8 cellular contexts compared by ENCODE assay signal in the genomic region with DNA sequence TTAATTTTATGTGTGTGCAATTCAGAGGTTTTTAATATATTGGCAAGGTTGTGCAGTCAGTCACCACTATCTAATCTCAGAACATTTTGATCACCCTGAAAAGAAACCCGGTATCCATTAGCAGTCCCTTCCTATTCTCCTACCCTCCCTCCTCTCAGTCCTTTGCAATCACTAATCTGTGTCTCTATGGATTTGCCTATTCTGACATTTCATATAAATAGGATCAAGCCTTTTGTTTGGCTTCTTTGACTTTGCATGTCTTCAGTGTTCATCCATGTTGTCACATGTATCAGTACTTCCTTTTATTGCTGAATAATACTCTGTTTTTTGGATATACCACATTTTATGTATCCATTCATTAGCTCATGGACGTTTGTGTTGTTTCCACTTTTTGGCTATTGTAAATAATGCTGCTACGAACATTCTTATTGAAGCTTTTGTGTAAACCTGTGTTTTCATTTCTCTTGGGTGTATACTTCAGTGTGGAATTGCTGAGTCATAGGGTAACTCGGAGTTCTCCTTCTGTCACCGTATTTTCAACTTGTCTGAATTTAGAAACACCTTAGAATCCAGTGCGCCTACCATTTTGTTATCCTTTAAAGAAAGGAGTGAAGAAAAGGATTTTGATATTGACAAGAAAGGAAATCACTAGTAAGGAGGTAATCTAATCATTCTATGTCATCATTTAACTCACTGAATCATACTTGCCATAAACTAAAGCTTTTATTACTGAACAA. TPM values are rescaled to one million over a fixed set of nuclear protein-coding genes. Genes with fewer than 3 reads are reported as not detected.
DNase-seq lines count a peak whose midpoint lies in the region; ATAC-seq and TF ChIP-seq lines count a peak whose summit lies in the region.

No MANE protein-coding gene starts in this region.

- no peak overlapping the region for H2AK9ac ChIP-seq in IMR-90 (replicated peaks; ENCODE audit: low read depth, low read length, poor library complexity)

- H3K27me3 Mint-ChIP-seq in WTC11 (ENCODE audit: low read depth) = peaks cover 3% of the 10 kb centered on the region

- peaks cover 34% of the 10 kb centered on the region for H3K36me3 ChIP-seq in DND-41 (ENCODE audit: insufficient read depth, low read length)
- no peaks in the 10 kb centered on the region for H3K36me3 ChIP-seq in IMR-90 (ENCODE audit: control insufficient read depth, insufficient read depth, low read length)

- H3K27ac Mint-ChIP-seq in WTC11 = peak overlapping the region; percentile 34; the same call in 1 of the 2 replicates

- H4K5ac ChIP-seq in IMR-90 (ENCODE audit: low read depth, low read length) = no peak overlapping the region; the same call in 1 of the 2 replicates

- no peak overlapping the region for H3K4me3 Mint-ChIP-seq in WTC11

- H4K91ac ChIP-seq in IMR-90 (ENCODE audit: insufficient read depth, low read depth, low read length) = no peak overlapping the region

- in situ Hi-C loops in IMR-90 (cut with MboI; ENCODE audit: low sequenced_read_pairs) = no loop called here

- peak overlapping the region; percentile 29 for H2BK5ac ChIP-seq in IMR-90 (ENCODE audit: low read depth, low read length, poor library complexity, severe bottlenecking)

- H3K4me3 ChIP-seq in DND-41 (ENCODE audit: low read depth in 1 of 2, low read length in 2 of 2) (peak overlapping the region in 1 of 2 experiments; percentile 8; a peak in 1 of 4 replicates), IMR-90 (ENCODE audit: insufficient read depth, low read depth, low read length) (no peak overlapping the region), lower leg skin (ENCODE audit: low read depth, poor library complexity, severe bottlenecking) (no peak overlapping the region)

- no peak overlapping the region for H2BK15ac ChIP-seq in IMR-90 (ENCODE audit: low read depth, low read length)

- H3K79me1 ChIP-seq in IMR-90 (ENCODE audit: low read depth in 1 of 2, low read length in 2 of 2) = peaks cover 24 to 54% of the 10 kb centered on the region in 2 experiments

- no peak overlapping the region for H2BK20ac ChIP-seq in IMR-90 (ENCODE audit: low read depth, low read length)

- peak overlapping the region; percentile 51; the same call in 1 of the 2 replicates for H2BK120ac ChIP-seq in IMR-90 (ENCODE audit: low read depth, low read length)

- peaks cover 37% of the 10 kb centered on the region for H3K4me1 ChIP-seq in DND-41 (ENCODE audit: insufficient read depth, low read length)
- peaks cover 4% of the 10 kb centered on the region for H3K4me1 ChIP-seq in IMR-90 (ENCODE audit: control insufficient read depth, insufficient read depth, low read length)

- H3K9me1 ChIP-seq in IMR-90 (ENCODE audit: insufficient read depth, low read length) = peaks cover 6% of the 10 kb centered on the region; the same call in 1 of the 2 replicates

- no TSS peak for BruUV-seq in IMR-90 (replicated peaks; lab: Mats Ljungman, UMichigan)

- peaks cover 37% of the 10 kb centered on the region for H3K36me3 Mint-ChIP-seq in WTC11

- H3K27me3 ChIP-seq in DND-41 (ENCODE audit: insufficient read depth, low read length, poor library complexity) = no peaks in the 10 kb centered on the region
- no peaks in the 10 kb centered on the region for H3K27me3 ChIP-seq in IMR-90 (ENCODE audit: control insufficient read depth, insufficient read depth, low read length)
- no peaks in the 10 kb centered on the region for H3K27me3 ChIP-seq in layer of hippocampus (ENCODE audit: control insufficient read depth, insufficient read depth, low read length)

- H3K9ac ChIP-seq in DND-41 (ENCODE audit: low read depth, low read length) (no peak overlapping the region), IMR-90 (ENCODE audit: low read depth, low read length) (no peak overlapping the region)

- H3K9me3 ChIP-seq in DND-41 (ENCODE audit: insufficient read depth, low read length, severe bottlenecking) = no peaks in the 10 kb centered on the region
- no peaks in the 10 kb centered on the region for H3K9me3 ChIP-seq in IMR-90 (ENCODE audit: control insufficient read depth, insufficient read depth, low read length)

- peak overlapping the region in 1 of 2 experiments; percentile 10; a peak in 1 of 4 replicates for H4K8ac ChIP-seq in IMR-90 (ENCODE audit: low read depth in 2 of 2, low read length in 2 of 2)

- WGBS in IMR-90 (ENCODE audit: extremely low coverage in 2 of 2, insufficient read length in 1 of 2), 2 experiments = no CpG with 5 or more reads among the region's 6 CpGs
- 43 to 67% methylated on average over 6 of the region's 6 CpGs for WGBS in lower leg skin, 2 donors

- no peak overlapping the region for H3K56ac ChIP-seq in IMR-90 (ENCODE audit: extremely low read depth, insufficient read depth, low read length)

- H3K27ac ChIP-seq in DND-41 (ENCODE audit: low read length) (peak overlapping the region; percentile 18), IMR-90 (ENCODE audit: insufficient read depth, low read length) (no peak overlapping the region), layer of hippocampus (ENCODE audit: low read depth, low read length) (peak overlapping the region; percentile 4)

- TF ChIP-seq RAD21 in IMR-90 (IDR thresholded peaks at IDR 0.05; ENCODE audit: low read length) = no peak

- POLR2A ChIA-PET in IMR-90 (lab: Charles Lee; ENCODE audit: unreplicated experiment) = no interaction called here
- POLR2A ChIA-PET in WTC11 (lab: Charles Lee) = no interaction called here

- H3K14ac ChIP-seq in IMR-90 (replicated peaks; ENCODE audit: low read depth, low read length) = 0 out of 2 replicates have a peak overlapping the region, but pooled peaks have one; percentile 10

- H3K4ac ChIP-seq in IMR-90 (ENCODE audit: low read depth, low read length) = peak overlapping the region; percentile 24; the same call in 1 of the 2 replicates

- no peak for DNase-seq in DND-41
- peak; percentile 33 for DNase-seq in IMR-90
- no peak for DNase-seq in WTC11 (ENCODE audit: low spot score)
- DNase-seq in HK-2 (ENCODE audit: unreplicated experiment) = no peak
- DNase-seq in lower leg skin (ENCODE audit: low spot score in 2 of 2) = no peak
- no peak for DNase-seq in NCI-H748 treated with DMSO at 0.1 percent for 48 hours (lab: John Stamatoyannopoulos, UW)

- peaks cover 86% of the 10 kb centered on the region for H3K79me2 ChIP-seq in DND-41 (ENCODE audit: insufficient read depth, low read length)

- dilution Hi-C loops in IMR-90 (cut with HindIII; ENCODE audit: low sequenced_read_pairs, unreplicated experiment) = no loop called here

- H2AFZ ChIP-seq in DND-41 (ENCODE audit: low read depth, low read length) = no peak overlapping the region
- no peak overlapping the region for H2AFZ ChIP-seq in IMR-90 (replicated peaks; ENCODE audit: low read length, poor library complexity)

- no peak overlapping the region for H2AK5ac ChIP-seq in IMR-90 (ENCODE audit: low read depth, low read length)

- TF ChIP-seq CTCF in DND-41 (IDR thresholded peaks at IDR 0.05; ENCODE audit: borderline replicate concordance, extremely low read depth, low read length, poor library complexity, severe bottlenecking) = no peak
- no peak for TF ChIP-seq CTCF in IMR-90 (conservative IDR thresholded peaks at IDR 0.05; ENCODE audit: low read depth, low read length)
- TF ChIP-seq CTCF in WTC11 (IDR thresholded peaks at IDR 0.05) = no peak
- TF ChIP-seq CTCF in lower leg skin (IDR thresholded peaks at IDR 0.05) = no peak

- H4K20me1 ChIP-seq in DND-41 (ENCODE audit: insufficient read depth, low read length) (peaks cover 52% of the 10 kb centered on the region; the same call in 1 of the 2 replicates), IMR-90 (ENCODE audit: insufficient read depth, low read length) (no peaks in the 10 kb centered on the region)

- CTCF ChIA-PET in IMR-90 (lab: Yijun Ruan, JAX) (interaction anchor here (1.6 kb wide), 1 partner anchor 42 kb away, joined by 3 read pairs; no protein-coding TSS in a partner anchor), WTC11 (lab: Charles Lee) (interaction anchor here (1.1 to 1.7 kb wide), 4 partner anchors 35 to 92 kb away, joined by 3 to 6 read pairs (median 5); partner anchors contain the start of gene ZNF593)

- H3K4me1 Mint-ChIP-seq in WTC11 = peaks cover 25% of the 10 kb centered on the region

- H3K4me2 ChIP-seq in DND-41 (ENCODE audit: insufficient read depth, low read length) = peak overlapping the region; percentile 99; the same call in 1 of the 2 replicates
- H3K4me2 ChIP-seq in IMR-90 (ENCODE audit: low read depth, low read length) = peak overlapping the region; percentile 34; the same call in 1 of the 2 replicates

- H3K18ac ChIP-seq in IMR-90 (ENCODE audit: low read depth, low read length) = peak overlapping the region; percentile 20; the same call in 1 of the 2 replicates

- TF ChIP-seq POLR2A in IMR-90 (IDR thresholded peaks at IDR 0.05; ENCODE audit: low read depth, low read length) (no peak), lower leg skin (IDR thresholded peaks at IDR 0.05) (no peak)

- peak overlapping the region; percentile 59; the same call in 1 of the 2 replicates for H3K23ac ChIP-seq in IMR-90 (ENCODE audit: low read depth, low read length)

- peaks cover 6% of the 10 kb centered on the region; the same call in 1 of the 2 replicates for H3K9me3 Mint-ChIP-seq in WTC11

- ATAC-seq in DND-41 (ENCODE audit: insufficient read depth, low read depth) (no peak), IMR-90 (ENCODE audit: low read depth) (no peak), WTC11 (no peak), GM18873 (IDR thresholded peaks at IDR 0.05; ENCODE audit: low FRiP score, unreplicated experiment) (no peak)

- intact Hi-C loops in IMR-90 (cut with micrococcal nuclease) (loop anchor here (10.0 kb wide), 1 partner anchor 133 kb away; no protein-coding TSS in a partner anchor), lower leg skin (cut with DNase I; ENCODE audit: low total_unique reads) (no loop called here)

TF ChIP-seq in IMR-90, 13 proteins besides CTCF, POLR2A, EP300 and RAD21 (continues in another document):
- peak; percentile 73 for TF ChIP-seq MAFK (IDR thresholded peaks at IDR 0.05; ENCODE audit: low read depth, low read length)

RNA-seq across cellular contexts. Expression of gene CEP85, which starts 3.4 kb away (rescaled TPM):
- total RNA-seq in IMR-90 (2012; rRNA removed) (11.1 and 11.5 TPM in 2 replicates), WTC11 (2021) (32.0 to 40.8 TPM (median 35.3 TPM) in 3 replicates), lower leg skin (10 to 100 TPM; 13.0 to 17.2 (median 14.1) TPM)
- polyA plus RNA-seq in IMR-90 (2012; rRNA removed) = 11.2 and 11.8 TPM in 2 replicates
- 4.2 and 4.4 TPM in 2 replicates for polyA plus RNA-seq in IMR-90 (2012; cell fraction: cytosol; rRNA removed)
- 19.2 and 30.7 TPM in 2 replicates for polyA plus RNA-seq in IMR-90 (2012; cell fraction: nucleus; rRNA removed; ENCODE audit: low replicate concordance)

RNA-seq across cellular contexts. Expression of gene SH3BGRL3, which starts 42.5 kb away (rescaled TPM):
- total RNA-seq in IMR-90 (2012; rRNA removed) = 32.2 and 35.0 TPM in 2 replicates
- polyA plus RNA-seq in IMR-90 (2012; rRNA removed) = 483 and 565 TPM in 2 replicates
- polyA plus RNA-seq in IMR-90 (2012; cell fraction: cytosol; rRNA removed) = 551 and 581 TPM in 2 replicates
- 124 and 136 TPM in 2 replicates for polyA plus RNA-seq in IMR-90 (2012; cell fraction: nucleus; rRNA removed; ENCODE audit: low replicate concordance)
- 70.8 to 92.9 TPM (median 92.3 TPM) in 3 replicates for total RNA-seq in WTC11 (2021)
- 10 to 100 TPM; 74.8 to 97.1 (median 78.3) TPM for total RNA-seq in lower leg skin

RNA-seq across cellular contexts. Expression of gene CATSPER4, which starts 47.0 kb away (rescaled TPM):
- total RNA-seq in IMR-90 (2012; rRNA removed) (not detected in 2 replicates), WTC11 (2021) (0.35 to 0.85 TPM (median 0.55 TPM) in 3 replicates), lower leg skin (not detected)
- polyA plus RNA-seq in IMR-90 (2012; rRNA removed) = not detected in 2 replicates
- not detected in 2 replicates for polyA plus RNA-seq in IMR-90 (2012; cell fraction: cytosol; rRNA removed)
- polyA plus RNA-seq in IMR-90 (2012; cell fraction: nucleus; rRNA removed; ENCODE audit: low replicate concordance) = not detected in 2 replicates
